9 cellular contexts compared by ENCODE assay signal in genomic region chr3:72270072-72270611, GRCh38.
DNase-seq lines count a peak whose midpoint lies in the region; ATAC-seq and TF ChIP-seq lines count a peak whose summit lies in the region.
"Had no signal": no experiment of that assay in that cellular context is flagged by ENCODE, and none has a peak within 500 bp of the region (broad histone marks: within the 10 kb centered on the region; RNA-seq: fewer than 3 reads in every experiment).

No MANE protein-coding gene starts in this region.

- H3K4me1 Mint-ChIP-seq in activated T-helper 2 cell treated with anti-CD3 and anti-CD28 coated beads, Interferon-gamma antibody, Interleukin-2, Interleukin-4, amounts not matched to agents 10 μg/mL and 5 μg/mL and 100 μg/mL, durations not matched to agents 14 hours and 24 hours and 36 hours (ENCODE audit: low read depth), result peaks cover 54% of the 10 kb centered on the region

- no peaks in the 10 kb centered on the region for H3K9me2 ChIP-seq in hepatocyte (replicated peaks; ENCODE audit: insufficient read depth)

- H3K36me3 ChIP-seq in BE2C (no peaks in the 10 kb centered on the region), hepatocyte (replicated peaks; ENCODE audit: insufficient read depth, low read depth) (no peaks in the 10 kb centered on the region)
- H3K36me3 ChIP-seq: HAP-1 had no signal

- no peaks in the 10 kb centered on the region for H3K36me3 Mint-ChIP-seq in activated T-helper 2 cell treated with anti-CD3 and anti-CD28 coated beads, Interferon-gamma antibody, Interleukin-2, Interleukin-4, amounts not matched to agents 10 μg/mL and 5 μg/mL and 100 μg/mL, durations not matched to agents 14 hours and 24 hours and 36 hours (ENCODE audit: low read depth)

- H3K4me1 ChIP-seq in BE2C (peaks cover 25% of the 10 kb centered on the region), hepatocyte (ENCODE audit: insufficient read depth) (peaks cover 31% of the 10 kb centered on the region)

- no peaks in the 10 kb centered on the region for H3K27me3 Mint-ChIP-seq in activated T-helper 2 cell treated with anti-CD3 and anti-CD28 coated beads, Interferon-gamma antibody, Interleukin-2, Interleukin-4, amounts not matched to agents 10 μg/mL and 5 μg/mL and 100 μg/mL, durations not matched to agents 14 hours and 24 hours and 36 hours (ENCODE audit: low read depth)

- ATAC-seq in GM21423 (IDR thresholded peaks at IDR 0.05; ENCODE audit: unreplicated experiment), result no peak

- peak overlapping the region; percentile 41 for H3K27ac Mint-ChIP-seq in activated T-helper 2 cell treated with anti-CD3 and anti-CD28 coated beads, Interferon-gamma antibody, Interleukin-2, Interleukin-4, amounts not matched to agents 10 μg/mL and 5 μg/mL and 100 μg/mL, durations not matched to agents 14 hours and 24 hours and 36 hours

- H2AFZ ChIP-seq in hepatocyte, result no peak overlapping the region

- H3K4me3 Mint-ChIP-seq in activated T-helper 2 cell treated with anti-CD3 and anti-CD28 coated beads, Interferon-gamma antibody, Interleukin-2, Interleukin-4, amounts not matched to agents 10 μg/mL and 5 μg/mL and 100 μg/mL, durations not matched to agents 14 hours and 24 hours and 36 hours (ENCODE audit: low read depth), result no peak overlapping the region

- no peaks in the 10 kb centered on the region for H3K9me3 Mint-ChIP-seq in activated T-helper 2 cell treated with anti-CD3 and anti-CD28 coated beads, Interferon-gamma antibody, Interleukin-2, Interleukin-4, amounts not matched to agents 10 μg/mL and 5 μg/mL and 100 μg/mL, durations not matched to agents 14 hours and 24 hours and 36 hours

- H3K27me3 ChIP-seq in BE2C, result no peaks in the 10 kb centered on the region
- no peaks in the 10 kb centered on the region for H3K27me3 ChIP-seq in hepatocyte

- H3K27ac ChIP-seq in hepatocyte (peak overlapping the region; percentile 84), substantia nigra (ENCODE audit: low read depth, low read length, poor library complexity, severe bottlenecking) (peak overlapping the region; percentile 95)

- no peak overlapping the region for H3K4me3 ChIP-seq in BE2C (ENCODE audit: low read depth, low read length)
- H3K4me3 ChIP-seq in hepatocyte, result no peak overlapping the region
- H3K4me3 ChIP-seq: HAP-1 had no signal

- H3K9me3 ChIP-seq in BE2C (no peaks in the 10 kb centered on the region), hepatocyte (ENCODE audit: low read depth) (no peaks in the 10 kb centered on the region)
- H3K9me3 ChIP-seq: HAP-1 had no signal

- no peaks in the 10 kb centered on the region for H4K20me1 ChIP-seq in hepatocyte (ENCODE audit: insufficient read depth, poor library complexity, severe bottlenecking)

- H3K79me2 ChIP-seq in hepatocyte, result no peaks in the 10 kb centered on the region

- WGBS in hepatocyte (ENCODE audit: low lambda C conversion rate, missing lambda C conversion rate), result 31% methylated on average over 8 of the region's 8 CpGs

- peak; percentile 41 for DNase-seq in BE2C
- peak; percentile 37 for DNase-seq in HuH-7 (ENCODE audit: low spot score)
- peak; percentile 13 for DNase-seq in activated T-helper 2 cell treated with anti-CD3 and anti-CD28 coated beads, Interferon-gamma antibody, Interleukin-2, Interleukin-4, amounts not matched to agents 10 μg/mL and 5 μg/mL and 100 μg/mL, durations not matched to agents 14 hours and 24 hours and 36 hours (ENCODE audit: low spot score)
- DNase-seq in hepatocyte (ENCODE audit: low spot score), result peak; percentile 90
- peak in 7 of 49 donors; percentile 10 to 38 (median 16) for DNase-seq in substantia nigra (lab: John Stamatoyannopoulos, UW)
- no peak for DNase-seq in activated CD8-positive, alpha-beta memory T cell treated with anti-CD3 and anti-CD28 coated beads, Interleukin-2, amount 50 U/mL, for 4 hours
- no peak for DNase-seq in NCI-H748 treated with DMSO at 0.1 percent for 48 hours (lab: John Stamatoyannopoulos, UW)

- H3K4me2 ChIP-seq in hepatocyte, result peak overlapping the region; percentile 1

- TF ChIP-seq CTCF in BE2C (IDR thresholded peaks at IDR 0.05; ENCODE audit: low read depth, low read length) (no peak), hepatocyte (IDR thresholded peaks at IDR 0.05; ENCODE audit: poor library complexity) (no peak)

- intact Hi-C loops in activated T-helper 2 cell treated with anti-CD3 and anti-CD28 coated beads, Interferon-gamma antibody, Interleukin-2, Interleukin-4, amounts not matched to agents 10 μg/mL and 5 μg/mL and 100 μg/mL, durations not matched to agents 14 hours and 24 hours and 36 hours (cut with micrococcal nuclease), result no loop called here

Comparison
In these comparisons a context has a peak if more than half of its experiments do, and no peak if none do; other contexts are left out.
1. DNase-seq: peak in BE2C (single experiment), HuH-7 (single experiment), activated T-helper 2 cell treated with anti-CD3 and anti-CD28 coated beads, Interferon-gamma antibody, Interleukin-2, Interleukin-4, amounts not matched to agents 10 μg/mL and 5 μg/mL and 100 μg/mL, durations not matched to agents 14 hours and 24 hours and 36 hours (single experiment) and hepatocyte (single experiment); none in activated CD8-positive, alpha-beta memory T cell treated with anti-CD3 and anti-CD28 coated beads, Interleukin-2, amount 50 U/mL, for 4 hours (single experiment) and NCI-H748 treated with DMSO at 0.1 percent for 48 hours (single experiment).